ENCODE assay signal across 1 cellular context in genomic region chr19:10086032-10086903, GRCh38.
TF ChIP-seq lines count a peak whose summit lies in the region.

Gene SHFL, plus strand, starts transcription at chr19:10086317. Its CDS starts 111 bp downstream, at chr19:10086428.

TF ChIP-seq in HepG2, 621 proteins besides CTCF, POLR2A, EP300 and RAD21 (continued from another document and continues in another):
- TF ChIP-seq MYC (CRISPR knock-in tag; IDR thresholded peaks at IDR 0.05; ENCODE audit: borderline replicate concordance), result peak; percentile 42; the same call in 1 of the 2 replicates
- no peak for TF ChIP-seq ZNF619 (CRISPR knock-in tag; IDR thresholded peaks at IDR 0.05)
- no peak for TF ChIP-seq HMGA1 (CRISPR knock-in tag; conservative IDR thresholded peaks at IDR 0.05)
- no peak for TF ChIP-seq KLF15 (CRISPR knock-in tag; IDR thresholded peaks at IDR 0.05; ENCODE audit: borderline replicate concordance)
- no peak for TF ChIP-seq NFRKB (IDR thresholded peaks at IDR 0.05)
- TF ChIP-seq TFAP4 (IDR thresholded peaks at IDR 0.05; ENCODE audit: borderline replicate concordance, low read depth), result peak; percentile 8; the same call in 1 of the 2 replicates
- no peak for TF ChIP-seq FOXC1 (CRISPR knock-in tag; IDR thresholded peaks at IDR 0.05; ENCODE audit: borderline replicate concordance)
- peak; percentile 18; the same call in 1 of the 2 replicates for TF ChIP-seq SP5 (CRISPR knock-in tag; IDR thresholded peaks at IDR 0.05; ENCODE audit: borderline replicate concordance, low read depth)
- TF ChIP-seq, protein P1, sequence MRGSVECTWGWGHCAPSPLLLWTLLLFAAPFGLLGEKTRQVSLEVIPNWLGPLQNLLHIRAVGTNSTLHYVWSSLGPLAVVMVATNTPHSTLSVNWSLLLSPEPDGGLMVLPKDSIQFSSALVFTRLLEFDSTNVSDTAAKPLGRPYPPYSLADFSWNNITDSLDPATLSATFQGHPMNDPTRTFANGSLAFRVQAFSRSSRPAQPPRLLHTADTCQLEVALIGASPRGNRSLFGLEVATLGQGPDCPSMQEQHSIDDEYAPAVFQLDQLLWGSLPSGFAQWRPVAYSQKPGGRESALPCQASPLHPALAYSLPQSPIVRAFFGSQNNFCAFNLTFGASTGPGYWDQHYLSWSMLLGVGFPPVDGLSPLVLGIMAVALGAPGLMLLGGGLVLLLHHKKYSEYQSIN (CRISPR knock-in tag; IDR thresholded peaks at IDR 0.05; ENCODE audit: borderline replicate concordance), result no peak
- TF ChIP-seq JUND (CRISPR knock-in tag; IDR thresholded peaks at IDR 0.05), result no peak
- TF ChIP-seq ELF4 (CRISPR knock-in tag; IDR thresholded peaks at IDR 0.05; ENCODE audit: borderline replicate concordance), result no peak
- TF ChIP-seq ZBTB7B (CRISPR knock-in tag; IDR thresholded peaks at IDR 0.05), result no peak; the same call in 1 of the 2 replicates
- no peak for TF ChIP-seq CENPX (CRISPR knock-in tag; IDR thresholded peaks at IDR 0.05)
- peak; percentile 63 for TF ChIP-seq ZNF770 (CRISPR knock-in tag; IDR thresholded peaks at IDR 0.05)
- TF ChIP-seq ZSCAN29 (CRISPR knock-in tag; conservative IDR thresholded peaks at IDR 0.05), result no peak
- TF ChIP-seq DR1 (CRISPR knock-in tag; IDR thresholded peaks at IDR 0.05), result no peak
- TF ChIP-seq, protein P2, sequence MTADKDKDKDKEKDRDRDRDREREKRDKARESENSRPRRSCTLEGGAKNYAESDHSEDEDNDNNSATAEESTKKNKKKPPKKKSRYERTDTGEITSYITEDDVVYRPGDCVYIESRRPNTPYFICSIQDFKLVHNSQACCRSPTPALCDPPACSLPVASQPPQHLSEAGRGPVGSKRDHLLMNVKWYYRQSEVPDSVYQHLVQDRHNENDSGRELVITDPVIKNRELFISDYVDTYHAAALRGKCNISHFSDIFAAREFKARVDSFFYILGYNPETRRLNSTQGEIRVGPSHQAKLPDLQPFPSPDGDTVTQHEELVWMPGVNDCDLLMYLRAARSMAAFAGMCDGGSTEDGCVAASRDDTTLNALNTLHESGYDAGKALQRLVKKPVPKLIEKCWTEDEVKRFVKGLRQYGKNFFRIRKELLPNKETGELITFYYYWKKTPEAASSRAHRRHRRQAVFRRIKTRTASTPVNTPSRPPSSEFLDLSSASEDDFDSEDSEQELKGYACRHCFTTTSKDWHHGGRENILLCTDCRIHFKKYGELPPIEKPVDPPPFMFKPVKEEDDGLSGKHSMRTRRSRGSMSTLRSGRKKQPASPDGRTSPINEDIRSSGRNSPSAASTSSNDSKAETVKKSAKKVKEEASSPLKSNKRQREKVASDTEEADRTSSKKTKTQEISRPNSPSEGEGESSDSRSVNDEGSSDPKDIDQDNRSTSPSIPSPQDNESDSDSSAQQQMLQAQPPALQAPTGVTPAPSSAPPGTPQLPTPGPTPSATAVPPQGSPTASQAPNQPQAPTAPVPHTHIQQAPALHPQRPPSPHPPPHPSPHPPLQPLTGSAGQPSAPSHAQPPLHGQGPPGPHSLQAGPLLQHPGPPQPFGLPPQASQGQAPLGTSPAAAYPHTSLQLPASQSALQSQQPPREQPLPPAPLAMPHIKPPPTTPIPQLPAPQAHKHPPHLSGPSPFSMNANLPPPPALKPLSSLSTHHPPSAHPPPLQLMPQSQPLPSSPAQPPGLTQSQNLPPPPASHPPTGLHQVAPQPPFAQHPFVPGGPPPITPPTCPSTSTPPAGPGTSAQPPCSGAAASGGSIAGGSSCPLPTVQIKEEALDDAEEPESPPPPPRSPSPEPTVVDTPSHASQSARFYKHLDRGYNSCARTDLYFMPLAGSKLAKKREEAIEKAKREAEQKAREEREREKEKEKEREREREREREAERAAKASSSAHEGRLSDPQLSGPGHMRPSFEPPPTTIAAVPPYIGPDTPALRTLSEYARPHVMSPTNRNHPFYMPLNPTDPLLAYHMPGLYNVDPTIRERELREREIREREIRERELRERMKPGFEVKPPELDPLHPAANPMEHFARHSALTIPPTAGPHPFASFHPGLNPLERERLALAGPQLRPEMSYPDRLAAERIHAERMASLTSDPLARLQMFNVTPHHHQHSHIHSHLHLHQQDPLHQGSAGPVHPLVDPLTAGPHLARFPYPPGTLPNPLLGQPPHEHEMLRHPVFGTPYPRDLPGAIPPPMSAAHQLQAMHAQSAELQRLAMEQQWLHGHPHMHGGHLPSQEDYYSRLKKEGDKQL (CRISPR knock-in tag; IDR thresholded peaks at IDR 0.05; ENCODE audit: low read depth), result 0 out of 2 replicates have a peak, but pooled peaks have one; percentile 15
- TF ChIP-seq ZNF414 (CRISPR knock-in tag; IDR thresholded peaks at IDR 0.05), result peak; percentile 61; the same call in 1 of the 2 replicates
- 0 out of 2 replicates have a peak, but pooled peaks have one; percentile 8 for TF ChIP-seq ZNF331 (CRISPR knock-in tag; IDR thresholded peaks at IDR 0.05)
- TF ChIP-seq, protein P3, sequence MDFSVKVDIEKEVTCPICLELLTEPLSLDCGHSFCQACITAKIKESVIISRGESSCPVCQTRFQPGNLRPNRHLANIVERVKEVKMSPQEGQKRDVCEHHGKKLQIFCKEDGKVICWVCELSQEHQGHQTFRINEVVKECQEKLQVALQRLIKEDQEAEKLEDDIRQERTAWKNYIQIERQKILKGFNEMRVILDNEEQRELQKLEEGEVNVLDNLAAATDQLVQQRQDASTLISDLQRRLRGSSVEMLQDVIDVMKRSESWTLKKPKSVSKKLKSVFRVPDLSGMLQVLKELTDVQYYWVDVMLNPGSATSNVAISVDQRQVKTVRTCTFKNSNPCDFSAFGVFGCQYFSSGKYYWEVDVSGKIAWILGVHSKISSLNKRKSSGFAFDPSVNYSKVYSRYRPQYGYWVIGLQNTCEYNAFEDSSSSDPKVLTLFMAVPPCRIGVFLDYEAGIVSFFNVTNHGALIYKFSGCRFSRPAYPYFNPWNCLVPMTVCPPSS (IDR thresholded peaks at IDR 0.05), result no peak
- peak; percentile 40; the same call in 1 of the 2 replicates for TF ChIP-seq KAT8 (CRISPR knock-in tag; IDR thresholded peaks at IDR 0.05)
- no peak for TF ChIP-seq MYNN (CRISPR knock-in tag; IDR thresholded peaks at IDR 0.05; ENCODE audit: low read depth)
- TF ChIP-seq, protein P4, sequence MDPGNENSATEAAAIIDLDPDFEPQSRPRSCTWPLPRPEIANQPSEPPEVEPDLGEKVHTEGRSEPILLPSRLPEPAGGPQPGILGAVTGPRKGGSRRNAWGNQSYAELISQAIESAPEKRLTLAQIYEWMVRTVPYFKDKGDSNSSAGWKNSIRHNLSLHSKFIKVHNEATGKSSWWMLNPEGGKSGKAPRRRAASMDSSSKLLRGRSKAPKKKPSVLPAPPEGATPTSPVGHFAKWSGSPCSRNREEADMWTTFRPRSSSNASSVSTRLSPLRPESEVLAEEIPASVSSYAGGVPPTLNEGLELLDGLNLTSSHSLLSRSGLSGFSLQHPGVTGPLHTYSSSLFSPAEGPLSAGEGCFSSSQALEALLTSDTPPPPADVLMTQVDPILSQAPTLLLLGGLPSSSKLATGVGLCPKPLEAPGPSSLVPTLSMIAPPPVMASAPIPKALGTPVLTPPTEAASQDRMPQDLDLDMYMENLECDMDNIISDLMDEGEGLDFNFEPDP (CRISPR knock-in tag; conservative IDR thresholded peaks at IDR 0.05), result no peak
- no peak for TF ChIP-seq ZNF30 (CRISPR knock-in tag; IDR thresholded peaks at IDR 0.05)
- TF ChIP-seq, protein P5, sequence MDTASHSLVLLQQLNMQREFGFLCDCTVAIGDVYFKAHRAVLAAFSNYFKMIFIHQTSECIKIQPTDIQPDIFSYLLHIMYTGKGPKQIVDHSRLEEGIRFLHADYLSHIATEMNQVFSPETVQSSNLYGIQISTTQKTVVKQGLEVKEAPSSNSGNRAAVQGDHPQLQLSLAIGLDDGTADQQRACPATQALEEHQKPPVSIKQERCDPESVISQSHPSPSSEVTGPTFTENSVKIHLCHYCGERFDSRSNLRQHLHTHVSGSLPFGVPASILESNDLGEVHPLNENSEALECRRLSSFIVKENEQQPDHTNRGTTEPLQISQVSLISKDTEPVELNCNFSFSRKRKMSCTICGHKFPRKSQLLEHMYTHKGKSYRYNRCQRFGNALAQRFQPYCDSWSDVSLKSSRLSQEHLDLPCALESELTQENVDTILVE (CRISPR knock-in tag; IDR thresholded peaks at IDR 0.05), result no peak; the same call in 1 of the 2 replicates
- TF ChIP-seq IRF1 (CRISPR knock-in tag; IDR thresholded peaks at IDR 0.05; ENCODE audit: low read depth), result peak; percentile 99
- TF ChIP-seq, protein P6, sequence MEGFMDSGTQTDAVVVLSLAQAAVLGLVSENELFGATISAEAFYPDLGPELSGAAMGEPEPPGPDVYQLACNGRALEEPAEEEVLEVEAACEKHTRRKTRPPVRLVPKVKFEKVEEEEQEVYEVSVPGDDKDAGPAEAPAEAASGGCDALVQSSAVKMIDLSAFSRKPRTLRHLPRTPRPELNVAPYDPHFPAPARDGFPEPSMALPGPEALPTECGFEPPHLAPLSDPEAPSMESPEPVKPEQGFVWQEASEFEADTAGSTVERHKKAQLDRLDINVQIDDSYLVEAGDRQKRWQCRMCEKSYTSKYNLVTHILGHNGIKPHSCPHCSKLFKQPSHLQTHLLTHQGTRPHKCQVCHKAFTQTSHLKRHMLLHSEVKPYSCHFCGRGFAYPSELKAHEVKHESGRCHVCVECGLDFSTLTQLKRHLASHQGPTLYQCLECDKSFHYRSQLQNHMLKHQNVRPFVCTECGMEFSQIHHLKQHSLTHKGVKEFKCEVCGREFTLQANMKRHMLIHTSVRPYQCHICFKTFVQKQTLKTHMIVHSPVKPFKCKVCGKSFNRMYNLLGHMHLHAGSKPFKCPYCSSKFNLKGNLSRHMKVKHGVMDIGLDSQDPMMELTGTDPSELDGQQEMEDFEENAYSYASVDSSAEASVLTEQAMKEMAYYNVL (CRISPR knock-in tag; IDR thresholded peaks at IDR 0.05; ENCODE audit: borderline replicate concordance), result no peak
- TF ChIP-seq SOX6 (IDR thresholded peaks at IDR 0.05), result no peak
- peak; percentile 62; the same call in 1 of the 2 replicates for TF ChIP-seq SOX6 (CRISPR knock-in tag; IDR thresholded peaks at IDR 0.05)
- TF ChIP-seq BCL6 (CRISPR knock-in tag; IDR thresholded peaks at IDR 0.05), result peak; percentile 92
- TF ChIP-seq ZSCAN25 (CRISPR knock-in tag; IDR thresholded peaks at IDR 0.05), result peak; percentile 83
- no peak for TF ChIP-seq ZBTB39 (CRISPR knock-in tag; IDR thresholded peaks at IDR 0.05)
- TF ChIP-seq, protein P7, sequence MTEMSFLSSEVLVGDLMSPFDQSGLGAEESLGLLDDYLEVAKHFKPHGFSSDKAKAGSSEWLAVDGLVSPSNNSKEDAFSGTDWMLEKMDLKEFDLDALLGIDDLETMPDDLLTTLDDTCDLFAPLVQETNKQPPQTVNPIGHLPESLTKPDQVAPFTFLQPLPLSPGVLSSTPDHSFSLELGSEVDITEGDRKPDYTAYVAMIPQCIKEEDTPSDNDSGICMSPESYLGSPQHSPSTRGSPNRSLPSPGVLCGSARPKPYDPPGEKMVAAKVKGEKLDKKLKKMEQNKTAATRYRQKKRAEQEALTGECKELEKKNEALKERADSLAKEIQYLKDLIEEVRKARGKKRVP (CRISPR knock-in tag; IDR thresholded peaks at IDR 0.05), result peak in 1 of 2 experiments; percentile 39; a peak in 1 of 4 replicates
